8 cellular contexts compared by ENCODE assay signal in the genomic region with DNA sequence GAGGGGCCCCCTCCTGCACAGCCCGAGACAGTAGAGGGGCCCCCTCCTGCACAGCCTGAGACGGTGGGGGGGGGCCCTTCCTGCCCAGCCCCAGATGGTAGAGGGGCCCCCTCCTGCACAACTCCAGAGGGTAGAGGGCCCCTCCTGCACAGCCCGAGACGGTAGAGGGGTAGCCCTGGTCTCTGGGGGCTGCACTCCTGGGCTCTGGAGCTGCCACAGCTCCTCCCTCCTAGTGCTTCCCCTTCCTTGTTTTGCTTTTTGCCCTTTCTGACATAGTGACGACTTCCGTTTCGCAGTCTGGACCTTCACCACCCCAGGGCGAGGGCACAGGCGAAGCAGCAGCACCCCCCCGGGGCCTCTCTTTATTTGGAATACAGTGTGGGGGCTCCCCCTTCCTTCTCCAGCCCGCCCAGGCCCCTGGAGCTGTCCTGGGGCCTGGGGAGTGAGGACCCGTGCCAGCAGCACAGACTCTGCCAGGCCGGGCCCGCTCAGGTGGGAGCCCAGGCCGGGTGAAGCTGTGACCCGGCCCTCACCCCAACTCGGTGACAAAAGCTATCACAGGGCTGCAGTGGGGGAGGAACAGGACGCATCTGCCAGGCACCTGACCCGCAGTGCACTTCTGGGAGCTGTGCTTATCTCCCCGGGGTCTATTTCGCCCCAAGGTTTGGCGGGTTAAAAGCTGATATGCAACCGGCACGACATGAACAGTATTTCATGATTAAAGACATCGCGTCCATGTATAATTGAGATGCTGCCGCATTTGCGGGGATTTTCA. TPM values are rescaled to one million over a fixed set of nuclear protein-coding genes. Genes with fewer than 3 reads are reported as not detected.
DNase-seq lines count a peak whose midpoint lies in the region; ATAC-seq, FAIRE-seq and TF ChIP-seq lines count a peak whose summit lies in the region.

No MANE protein-coding gene starts in this region.

- DNase-seq in GM10266 (ENCODE audit: extremely low spot score) (peak; percentile 77), NCI-H774 (lab: John Stamatoyannopoulos, UW) (peak; percentile 1), endothelial cell of umbilical vein (ENCODE audit: low read depth, low spot score) (peak; percentile 54), midbrain (lab: John Stamatoyannopoulos, UW) (peak; percentile 59)
- DNase-seq in activated CD8-positive, alpha-beta memory T cell treated with anti-CD3 and anti-CD28 coated beads, Interleukin-2, amount 50 U/mL, for 1 hour (ENCODE audit: extremely low read depth), result peak; percentile 51
- DNase-seq in stimulated activated CD8-positive, alpha-beta memory T cell treated with anti-CD3 and anti-CD28 coated beads, Interleukin-4, amount 100 ng/mL, for 4 hours (ENCODE audit: low read depth in 2 of 2, low spot score in 1 of 2), result peak; percentile 25 to 43

- peak; percentile 89 for FAIRE-seq in endothelial cell of umbilical vein (lab: Jason Lieb, UNC)

- H3K79me2 ChIP-seq in endothelial cell of umbilical vein (ENCODE audit: control insufficient read depth, insufficient read depth, low read length), result peaks cover 5% of the 10 kb centered on the region

- H3K9me3 ChIP-seq in endothelial cell of umbilical vein (replicated peaks; ENCODE audit: control insufficient read depth, insufficient read depth, low read length), result no peaks in the 10 kb centered on the region

- H3K27ac ChIP-seq in endothelial cell of umbilical vein (ENCODE audit: insufficient read depth, low read depth, low read length), result peak overlapping the region; percentile 75

- TSS peak; percentile 84 for BruUV-seq in endothelial cell of umbilical vein (replicated peaks; lab: Mats Ljungman, UMichigan)

- H3K4me1 ChIP-seq in endothelial cell of umbilical vein (ENCODE audit: control insufficient read depth, extremely low read depth, insufficient read depth, low read length), result peaks cover 21% of the 10 kb centered on the region

- POLR2A ChIA-PET in endothelial cell of umbilical vein (lab: Charles Lee), result interaction anchor here (1.4 kb wide), 1 partner anchor 29 kb away, joined by 3 read pairs; a partner anchor contains a TSS

- TF ChIP-seq CTCF in GM10266 (IDR thresholded peaks at IDR 0.05; ENCODE audit: control insufficient read depth, insufficient read depth, low read depth, missing control alignments), result peak; percentile 17
- TF ChIP-seq CTCF in endothelial cell of umbilical vein (IDR thresholded peaks at IDR 0.05; ENCODE audit: extremely low read depth in 1 of 2, insufficient read depth in 1 of 2, low read depth in 1 of 2, low read length in 2 of 2), result no peak

- peak overlapping the region; percentile 34 for H2AFZ ChIP-seq in endothelial cell of umbilical vein (ENCODE audit: low read depth, low read length)

- CTCF ChIA-PET in endothelial cell of umbilical vein (lab: Charles Lee), result interaction anchor here (0.7 to 3.1 kb wide), 9 partner anchors 24 to 839 kb away, joined by 3 to 14 read pairs (median 3); a partner anchor contains a TSS

- intact Hi-C loops in endothelial cell of umbilical vein (cut with micrococcal nuclease), result loop anchor here (1.0 to 5.0 kb wide), 7 partner anchors 30 to 1315 kb away; a partner anchor contains a TSS

- peak overlapping the region; percentile 86 for H3K4me2 ChIP-seq in endothelial cell of umbilical vein (ENCODE audit: insufficient read depth, low read length)

- peaks cover 3% of the 10 kb centered on the region in 2 experiments for H3K36me3 ChIP-seq in endothelial cell of umbilical vein (ENCODE audit: control insufficient read depth in 2 of 2, extremely low read depth in 1 of 2, insufficient read depth in 2 of 2, low read length in 2 of 2)

- H3K27me3 ChIP-seq in endothelial cell of umbilical vein (ENCODE audit: control insufficient read depth in 2 of 2, insufficient read depth in 2 of 2, low read length in 2 of 2), result no peaks in the 10 kb centered on the region

- no peaks in the 10 kb centered on the region for H4K20me1 ChIP-seq in endothelial cell of umbilical vein (replicated peaks; ENCODE audit: control insufficient read depth, extremely low read depth, insufficient read depth, low read length)

- TF ChIP-seq POLR2A in endothelial cell of umbilical vein (IDR thresholded peaks at IDR 0.05; ENCODE audit: low read depth, low read length), result peak; percentile 60

- H3K9me1 ChIP-seq in endothelial cell of umbilical vein (replicated peaks; ENCODE audit: control insufficient read depth, extremely low read depth, insufficient read depth, low read length), result no peaks in the 10 kb centered on the region

- peak overlapping the region; percentile 73 for H3K9ac ChIP-seq in endothelial cell of umbilical vein (replicated peaks; ENCODE audit: extremely low read depth, insufficient read depth, low read length)

- ATAC-seq in HG02610 (IDR thresholded peaks at IDR 0.05; ENCODE audit: unreplicated experiment), result peak; percentile 21
- ATAC-seq in GM18519 (IDR thresholded peaks at IDR 0.05; ENCODE audit: low FRiP score, unreplicated experiment), result no peak

- peak overlapping the region; percentile 56 to 73 (median 61) for H3K4me3 ChIP-seq in endothelial cell of umbilical vein (replicated peaks in 1 of 3; ENCODE audit: insufficient read depth in 1 of 3, low read depth in 1 of 3, low read length in 3 of 3)

- dilution Hi-C loops in endothelial cell of umbilical vein (cut with MboI; ENCODE audit: extremely low pct_ligation_motif_present, low sequenced_read_pairs), result no loop called here

TF ChIP-seq in endothelial cell of umbilical vein, 7 proteins besides CTCF, POLR2A, EP300 and RAD21:
- TF ChIP-seq, protein P1, sequence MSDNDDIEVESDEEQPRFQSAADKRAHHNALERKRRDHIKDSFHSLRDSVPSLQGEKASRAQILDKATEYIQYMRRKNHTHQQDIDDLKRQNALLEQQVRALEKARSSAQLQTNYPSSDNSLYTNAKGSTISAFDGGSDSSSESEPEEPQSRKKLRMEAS (IDR thresholded peaks at IDR 0.05; ENCODE audit: insufficient read depth, insufficient read length), result no peak
- peak; percentile 64 for TF ChIP-seq POLR2AphosphoS5 (IDR thresholded peaks at IDR 0.05; ENCODE audit: insufficient read depth, low read depth, low read length)
- TF ChIP-seq FOS (IDR thresholded peaks at IDR 0.05; ENCODE audit: borderline replicate concordance, insufficient read depth, low read length), result no peak
- TF ChIP-seq GATA2 (IDR thresholded peaks at IDR 0.05; ENCODE audit: insufficient read depth, insufficient read length, low read depth, low read length), result no peak

RNA-seq across cellular contexts. Expression of a gene that starts 1.1 kb away (rescaled TPM):
- 55.8 and 56.8 TPM in 2 replicates for total RNA-seq in endothelial cell of umbilical vein
- polyA plus RNA-seq in endothelial cell of umbilical vein, result 29.6 and 39.3 TPM in 2 replicates
- 28.5 and 33.2 TPM in 2 replicates for polyA plus RNA-seq in endothelial cell of umbilical vein (2011; cell fraction: cytosol; rRNA removed)
- polyA plus RNA-seq in endothelial cell of umbilical vein (2011; cell fraction: nucleus; rRNA removed), result 32.5 and 39.1 TPM in 2 replicates
- polyA plus RNA-seq in endothelial cell of umbilical vein (2012), result 40.0 and 43.3 TPM in 2 replicates
- 15.0 and 18.6 TPM in 2 replicates for polyA minus RNA-seq in endothelial cell of umbilical vein
- 5.0 TPM for polyA minus RNA-seq in endothelial cell of umbilical vein (2011; cell fraction: cytosol; rRNA and poly(A)+ RNA removed)
- polyA minus RNA-seq in endothelial cell of umbilical vein (2011; cell fraction: nucleus; rRNA and poly(A)+ RNA removed), result 6.7 and 8.4 TPM in 2 replicates

RNA-seq across cellular contexts. Expression of a gene that starts 29.3 kb away (rescaled TPM):
- 36.4 and 40.9 TPM in 2 replicates for total RNA-seq in endothelial cell of umbilical vein
- 49.4 and 62.5 TPM in 2 replicates for polyA plus RNA-seq in endothelial cell of umbilical vein
- polyA plus RNA-seq in endothelial cell of umbilical vein (2011; cell fraction: cytosol; rRNA removed), result 20.4 and 32.8 TPM in 2 replicates
- polyA plus RNA-seq in endothelial cell of umbilical vein (2011; cell fraction: nucleus; rRNA removed), result 175 and 223 TPM in 2 replicates
- 21.7 and 22.2 TPM in 2 replicates for polyA plus RNA-seq in endothelial cell of umbilical vein (2012)
- polyA minus RNA-seq in endothelial cell of umbilical vein, result 15.9 and 22.0 TPM in 2 replicates
- polyA minus RNA-seq in endothelial cell of umbilical vein (2011; cell fraction: cytosol; rRNA and poly(A)+ RNA removed), result not detected
- 24.5 and 44.3 TPM in 2 replicates for polyA minus RNA-seq in endothelial cell of umbilical vein (2011; cell fraction: nucleus; rRNA and poly(A)+ RNA removed)

RNA-seq across cellular contexts. Expression of a gene that starts 47.3 kb away (rescaled TPM):
- total RNA-seq in endothelial cell of umbilical vein, result 1.1 and 1.6 TPM in 2 replicates
- polyA plus RNA-seq in endothelial cell of umbilical vein, result 1.2 and 3.4 TPM in 2 replicates
- 0.58 and 1.6 TPM in 2 replicates for polyA plus RNA-seq in endothelial cell of umbilical vein (2011; cell fraction: cytosol; rRNA removed)
- 1.7 and 3.1 TPM in 2 replicates for polyA plus RNA-seq in endothelial cell of umbilical vein (2011; cell fraction: nucleus; rRNA removed)
- polyA plus RNA-seq in endothelial cell of umbilical vein (2012), result 0.44 and 0.67 TPM in 2 replicates
- polyA minus RNA-seq in endothelial cell of umbilical vein, result 1.9 and 4.4 TPM in 2 replicates
- polyA minus RNA-seq in endothelial cell of umbilical vein (2011; cell fraction: cytosol; rRNA and poly(A)+ RNA removed), result not detected
- not detected in 2 replicates for polyA minus RNA-seq in endothelial cell of umbilical vein (2011; cell fraction: nucleus; rRNA and poly(A)+ RNA removed)

RNA-seq across cellular contexts. Expression of a gene that starts 55.4 kb away (rescaled TPM):
- not detected in 2 replicates for total RNA-seq in endothelial cell of umbilical vein
- polyA plus RNA-seq in endothelial cell of umbilical vein, result 0.07 TPM in 1 of 2 replicates, not detected in the other
- polyA plus RNA-seq in endothelial cell of umbilical vein (2011; cell fraction: cytosol; rRNA removed), result 0.04 TPM in 1 of 2 replicates, not detected in the other
- polyA plus RNA-seq in endothelial cell of umbilical vein (2011; cell fraction: nucleus; rRNA removed), result 0.16 and 0.21 TPM in 2 replicates
- polyA plus RNA-seq in endothelial cell of umbilical vein (2012), result not detected in 2 replicates
- polyA minus RNA-seq in endothelial cell of umbilical vein, result not detected in 2 replicates
- not detected for polyA minus RNA-seq in endothelial cell of umbilical vein (2011; cell fraction: cytosol; rRNA and poly(A)+ RNA removed)
- not detected in 2 replicates for polyA minus RNA-seq in endothelial cell of umbilical vein (2011; cell fraction: nucleus; rRNA and poly(A)+ RNA removed)

RNA-seq across cellular contexts. Expression of a gene that starts 59.1 kb away (rescaled TPM):
- total RNA-seq in endothelial cell of umbilical vein, result 34.0 and 34.7 TPM in 2 replicates
- polyA plus RNA-seq in endothelial cell of umbilical vein, result 19.8 and 22.1 TPM in 2 replicates
- 10.8 and 14.2 TPM in 2 replicates for polyA plus RNA-seq in endothelial cell of umbilical vein (2011; cell fraction: cytosol; rRNA removed)
- 98.6 and 107 TPM in 2 replicates for polyA plus RNA-seq in endothelial cell of umbilical vein (2011; cell fraction: nucleus; rRNA removed)
- 12.5 and 15.3 TPM in 2 replicates for polyA plus RNA-seq in endothelial cell of umbilical vein (2012)
- 25.1 and 27.6 TPM in 2 replicates for polyA minus RNA-seq in endothelial cell of umbilical vein
- polyA minus RNA-seq in endothelial cell of umbilical vein (2011; cell fraction: cytosol; rRNA and poly(A)+ RNA removed), result 21.4 TPM
- 46.9 and 75.5 TPM in 2 replicates for polyA minus RNA-seq in endothelial cell of umbilical vein (2011; cell fraction: nucleus; rRNA and poly(A)+ RNA removed)

Comparison
In these comparisons a context has a peak if more than half of its experiments do, and no peak if none do; other contexts are left out.
1. DNase-seq: peak in every context shown above with its lines; median percentile 77 in GM10266; 59 in midbrain; 54 in endothelial cell of umbilical vein; 51 in activated CD8-positive, alpha-beta memory T cell treated with anti-CD3 and anti-CD28 coated beads, Interleukin-2, amount 50 U/mL, for 1 hour; 34 in stimulated activated CD8-positive, alpha-beta memory T cell treated with anti-CD3 and anti-CD28 coated beads, Interleukin-4, amount 100 ng/mL, for 4 hours; 1 in NCI-H774.